11 cellular contexts compared by ENCODE assay signal in genomic region chr19:11587973-11588631, GRCh38. TPM values are rescaled to one million over a fixed set of nuclear protein-coding genes. Genes with fewer than 3 reads are reported as not detected.
DNase-seq lines count a peak whose midpoint lies in the region; ATAC-seq and FAIRE-seq lines count a peak whose summit lies in the region.
"Had no signal": no experiment of that assay in that cellular context is flagged by ENCODE, and none has a peak within 500 bp of the region (broad histone marks: within the 10 kb centered on the region; RNA-seq: fewer than 3 reads in every experiment).

No MANE protein-coding gene starts in this region.

- POLR2A ChIA-PET in activated CD8-positive, alpha-beta T cell treated with anti-CD3 and anti-CD28 coated beads, Interleukin-2, amount 10 ng/mL, durations not matched to agents 7 days and 5 days (lab: Charles Lee), result interaction anchor here (0.8 to 2.0 kb wide), 2 partner anchors 28 to 29 kb away, joined by 3 to 6 read pairs; partner anchors contain the start of gene ELOF1
- POLR2A ChIA-PET in naive thymus-derived CD8-positive, alpha-beta T cell (lab: Charles Lee), result interaction anchor here (0.5 to 1.1 kb wide), 5 partner anchors 10 to 561 kb away, joined by 3 to 6 read pairs (median 3); partner anchors contain the start of genes ACP5 and ELOF1
- POLR2A ChIA-PET in activated CD4-positive, alpha-beta T cell treated with anti-CD3 and anti-CD28 coated beads, Interleukin-2, amount 10 ng/mL, durations not matched to agents 7 days and 5 days (lab: Charles Lee), result interaction anchor here (0.5 kb wide), 1 partner anchor 1175 kb away, joined by 4 read pairs; no protein-coding TSS in a partner anchor

- FAIRE-seq in HTR-8/SVneo (lab: Jason Lieb, UNC), result no peak

- H3K9me3 ChIP-seq in CD4-positive, CD25-positive, alpha-beta regulatory T cell (ENCODE audit: control insufficient read depth in 2 of 2, low read length in 2 of 2), result no peaks in the 10 kb centered on the region

- peak in 1 of 3 donors; percentile 26 for DNase-seq in CD4-positive, CD25-positive, alpha-beta regulatory T cell
- DNase-seq in HTR-8/SVneo (ENCODE audit: insufficient read length, low spot score), result peak; percentile 32
- DNase-seq in activated CD8-positive, alpha-beta T cell treated with anti-CD3 and anti-CD28 coated beads, Interleukin-2, amount 10 ng/mL, durations not matched to agents 7 days and 5 days, result no peak
- DNase-seq in naive thymus-derived CD8-positive, alpha-beta T cell, result no peak
- no peak for DNase-seq in activated CD4-positive, alpha-beta T cell treated with anti-CD3 and anti-CD28 coated beads, Interleukin-2, amount 50 U/mL, for 48 hours
- no peak for DNase-seq in activated CD4-positive, alpha-beta T cell treated with anti-CD3 and anti-CD28 coated beads, Interleukin-2, amount 10 ng/mL, durations not matched to agents 7 days and 5 days

- H3K4me1 Mint-ChIP-seq in CD4-positive, CD25-positive, alpha-beta regulatory T cell, result peaks cover 0 to 4% (median 1%) of the 10 kb centered on the region in 4 donors
- H3K4me1 Mint-ChIP-seq in activated CD8-positive, alpha-beta T cell treated with anti-CD3 and anti-CD28 coated beads, Interleukin-2, amount 10 ng/mL, durations not matched to agents 7 days and 5 days (ENCODE audit: low read depth), result peaks cover 20% of the 10 kb centered on the region
- peaks cover 2 to 25% (median 8%) of the 10 kb centered on the region in 4 donors for H3K4me1 Mint-ChIP-seq in naive thymus-derived CD8-positive, alpha-beta T cell
- peaks cover 18% of the 10 kb centered on the region for H3K4me1 Mint-ChIP-seq in activated CD4-positive, alpha-beta T cell treated with anti-CD3 and anti-CD28 coated beads, Interleukin-2, amount 10 ng/mL, durations not matched to agents 7 days and 5 days
- H3K4me1 Mint-ChIP-seq: nephron progenitor cell had no signal

- peak overlapping the region in 2 of 3 donors; percentile 61 to 87 for H3K27ac Mint-ChIP-seq in CD4-positive, CD25-positive, alpha-beta regulatory T cell
- no peak overlapping the region for H3K27ac Mint-ChIP-seq in activated CD8-positive, alpha-beta T cell treated with anti-CD3 and anti-CD28 coated beads, Interleukin-2, amount 10 ng/mL, durations not matched to agents 7 days and 5 days
- H3K27ac Mint-ChIP-seq in naive thymus-derived CD8-positive, alpha-beta T cell, result peak overlapping the region in 6 of 10 donors; percentile 46 to 92 (median 78)
- no peak overlapping the region for H3K27ac Mint-ChIP-seq in activated CD4-positive, alpha-beta T cell treated with anti-CD3 and anti-CD28 coated beads, Interleukin-2, amount 10 ng/mL, durations not matched to agents 7 days and 5 days
- H3K27ac Mint-ChIP-seq: nephron progenitor cell, T-helper 17 cell had no signal

- H3K9me3 Mint-ChIP-seq in CD4-positive, CD25-positive, alpha-beta regulatory T cell, result no peaks in the 10 kb centered on the region
- H3K9me3 Mint-ChIP-seq in activated CD8-positive, alpha-beta T cell treated with anti-CD3 and anti-CD28 coated beads, Interleukin-2, amount 10 ng/mL, durations not matched to agents 7 days and 5 days (ENCODE audit: insufficient read depth), result no peaks in the 10 kb centered on the region
- H3K9me3 Mint-ChIP-seq in naive thymus-derived CD8-positive, alpha-beta T cell, result no peaks in the 10 kb centered on the region
- no peaks in the 10 kb centered on the region for H3K9me3 Mint-ChIP-seq in activated CD4-positive, alpha-beta T cell treated with anti-CD3 and anti-CD28 coated beads, Interleukin-2, amount 10 ng/mL, durations not matched to agents 7 days and 5 days
- H3K9me3 Mint-ChIP-seq: nephron progenitor cell had no signal

- H3K27me3 ChIP-seq in CD4-positive, CD25-positive, alpha-beta regulatory T cell (ENCODE audit: control insufficient read depth, insufficient read depth, low read length), result no peaks in the 10 kb centered on the region

- no peak overlapping the region for H3K4me3 ChIP-seq in CD4-positive, CD25-positive, alpha-beta regulatory T cell (ENCODE audit: low read depth, low read length)

- no peak overlapping the region for H3K27ac ChIP-seq in CD4-positive, CD25-positive, alpha-beta regulatory T cell (ENCODE audit: insufficient read depth, low read length, poor library complexity, severe bottlenecking)
- H3K27ac ChIP-seq: HL-60 had no signal

- H3K36me3 ChIP-seq in CD4-positive, CD25-positive, alpha-beta regulatory T cell (ENCODE audit: control insufficient read depth, insufficient read depth, low read length), result no peaks in the 10 kb centered on the region

- CTCF ChIA-PET in activated CD8-positive, alpha-beta T cell treated with anti-CD3 and anti-CD28 coated beads, Interleukin-2, amount 10 ng/mL, durations not matched to agents 7 days and 5 days (lab: Charles Lee), result interaction anchor here (0.5 to 15.1 kb wide), 10 partner anchors 10 to 213 kb away, joined by 3 to 187 read pairs (median 3); partner anchors contain the start of genes ELOF1 and PRKCSH
- CTCF ChIA-PET in activated CD4-positive, alpha-beta T cell treated with anti-CD3 and anti-CD28 coated beads, Interleukin-2, amount 10 ng/mL, durations not matched to agents 7 days and 5 days (lab: Charles Lee), result interaction anchor here (0.6 to 1.8 kb wide), 8 partner anchors 10 to 207 kb away, joined by 3 to 8 read pairs (median 4); partner anchors contain the start of gene ELOF1

- H3K4me3 Mint-ChIP-seq in CD4-positive, CD25-positive, alpha-beta regulatory T cell, result peak overlapping the region in 1 of 4 donors; percentile 52
- H3K4me3 Mint-ChIP-seq in activated CD8-positive, alpha-beta T cell treated with anti-CD3 and anti-CD28 coated beads, Interleukin-2, amount 10 ng/mL, durations not matched to agents 7 days and 5 days, result no peak overlapping the region
- H3K4me3 Mint-ChIP-seq in naive thymus-derived CD8-positive, alpha-beta T cell, result no peak overlapping the region
- H3K4me3 Mint-ChIP-seq in activated CD4-positive, alpha-beta T cell treated with anti-CD3 and anti-CD28 coated beads, Interleukin-2, amount 10 ng/mL, durations not matched to agents 7 days and 5 days, result no peak overlapping the region
- H3K4me3 Mint-ChIP-seq: nephron progenitor cell had no signal

- H3K27me3 Mint-ChIP-seq in CD4-positive, CD25-positive, alpha-beta regulatory T cell, result peaks cover 4% of the 10 kb centered on the region
- no peaks in the 10 kb centered on the region for H3K27me3 Mint-ChIP-seq in activated CD8-positive, alpha-beta T cell treated with anti-CD3 and anti-CD28 coated beads, Interleukin-2, amount 10 ng/mL, durations not matched to agents 7 days and 5 days (ENCODE audit: low read depth)
- no peaks in the 10 kb centered on the region for H3K27me3 Mint-ChIP-seq in naive thymus-derived CD8-positive, alpha-beta T cell
- no peaks in the 10 kb centered on the region for H3K27me3 Mint-ChIP-seq in activated CD4-positive, alpha-beta T cell treated with anti-CD3 and anti-CD28 coated beads, Interleukin-2, amount 10 ng/mL, durations not matched to agents 7 days and 5 days
- H3K27me3 Mint-ChIP-seq: T-helper 17 cell had no signal

- H3K4me1 ChIP-seq in CD4-positive, CD25-positive, alpha-beta regulatory T cell (ENCODE audit: control insufficient read depth, insufficient read depth, low read length, poor library complexity, severe bottlenecking), result no peaks in the 10 kb centered on the region

- ATAC-seq in CD4-positive, CD25-positive, alpha-beta regulatory T cell (ENCODE audit: low read depth in 2 of 2), result no peak
- ATAC-seq in activated CD8-positive, alpha-beta T cell treated with anti-CD3 and anti-CD28 coated beads, Interleukin-2, amount 10 ng/mL, durations not matched to agents 7 days and 5 days, result peak; percentile 32
- no peak for ATAC-seq in naive thymus-derived CD8-positive, alpha-beta T cell
- ATAC-seq in HG02973 (IDR thresholded peaks at IDR 0.05; ENCODE audit: unreplicated experiment) (no peak), GM21526 (IDR thresholded peaks at IDR 0.05; ENCODE audit: low FRiP score, unreplicated experiment) (no peak)

- no peaks in the 10 kb centered on the region for H3K36me3 Mint-ChIP-seq in CD4-positive, CD25-positive, alpha-beta regulatory T cell
- no peaks in the 10 kb centered on the region for H3K36me3 Mint-ChIP-seq in activated CD8-positive, alpha-beta T cell treated with anti-CD3 and anti-CD28 coated beads, Interleukin-2, amount 10 ng/mL, durations not matched to agents 7 days and 5 days (ENCODE audit: low read depth)
- H3K36me3 Mint-ChIP-seq in naive thymus-derived CD8-positive, alpha-beta T cell, result no peaks in the 10 kb centered on the region
- H3K36me3 Mint-ChIP-seq in activated CD4-positive, alpha-beta T cell treated with anti-CD3 and anti-CD28 coated beads, Interleukin-2, amount 10 ng/mL, durations not matched to agents 7 days and 5 days (ENCODE audit: low read depth), result no peaks in the 10 kb centered on the region

RNA-seq across cellular contexts. Expression of gene ZNF627, which starts 9.2 kb away (rescaled TPM):
- 6.4 TPM for total RNA-seq in CD4-positive, CD25-positive, alpha-beta regulatory T cell
- 10 to 100 TPM; 10.6 to 14.3 (median 10.9) TPM for polyA plus RNA-seq in CD4-positive, CD25-positive, alpha-beta regulatory T cell
- total RNA-seq in activated CD8-positive, alpha-beta T cell treated with anti-CD3 and anti-CD28 coated beads, Interleukin-2, amount 10 ng/mL, durations not matched to agents 7 days and 5 days, result 1 to 10 TPM; 3.7 to 4.8 TPM
- 10 to 100 TPM; 17.3 to 17.5 TPM for total RNA-seq in naive thymus-derived CD8-positive, alpha-beta T cell
- polyA plus RNA-seq in naive thymus-derived CD8-positive, alpha-beta T cell, result 10 to 100 TPM in 1 of 3 donors, 1 to 10 TPM in 2; 7.7 to 11.9 (median 7.9) TPM
- 1 to 10 TPM; 4.6 to 4.7 TPM for total RNA-seq in activated CD4-positive, alpha-beta T cell treated with anti-CD3 and anti-CD28 coated beads, Interleukin-2, amount 10 ng/mL, durations not matched to agents 7 days and 5 days

RNA-seq across cellular contexts. Expression of gene ACP5, which starts 10.7 kb away (rescaled TPM):
- 40.4 TPM for total RNA-seq in CD4-positive, CD25-positive, alpha-beta regulatory T cell
- 10 to 100 TPM; 21.6 to 33.5 (median 32.3) TPM for polyA plus RNA-seq in CD4-positive, CD25-positive, alpha-beta regulatory T cell
- 1 to 10 TPM; 9.8 to 9.9 TPM for total RNA-seq in activated CD8-positive, alpha-beta T cell treated with anti-CD3 and anti-CD28 coated beads, Interleukin-2, amount 10 ng/mL, durations not matched to agents 7 days and 5 days
- total RNA-seq in naive thymus-derived CD8-positive, alpha-beta T cell, result 10 to 100 TPM; 13.8 to 14.8 TPM
- polyA plus RNA-seq in naive thymus-derived CD8-positive, alpha-beta T cell, result 10 to 100 TPM in 2 of 3 donors, 1 to 10 TPM in 1; 8.4 to 14.2 (median 12.0) TPM
- total RNA-seq in activated CD4-positive, alpha-beta T cell treated with anti-CD3 and anti-CD28 coated beads, Interleukin-2, amount 10 ng/mL, durations not matched to agents 7 days and 5 days, result 10 to 100 TPM; 27.5 to 33.9 TPM

RNA-seq across cellular contexts. Expression of gene ELOF1, which starts 29.1 kb away (rescaled TPM):
- total RNA-seq in CD4-positive, CD25-positive, alpha-beta regulatory T cell, result 48.9 TPM
- polyA plus RNA-seq in CD4-positive, CD25-positive, alpha-beta regulatory T cell, result 100 to 1,000 TPM; 105 to 113 (median 108) TPM
- total RNA-seq in activated CD8-positive, alpha-beta T cell treated with anti-CD3 and anti-CD28 coated beads, Interleukin-2, amount 10 ng/mL, durations not matched to agents 7 days and 5 days, result 10 to 100 TPM; 47.9 to 52.8 TPM
- 10 to 100 TPM; 41.0 to 42.8 TPM for total RNA-seq in naive thymus-derived CD8-positive, alpha-beta T cell
- 10 to 100 TPM; 71.4 to 91.0 (median 90.6) TPM for polyA plus RNA-seq in naive thymus-derived CD8-positive, alpha-beta T cell
- 10 to 100 TPM; 52.2 to 53.9 TPM for total RNA-seq in activated CD4-positive, alpha-beta T cell treated with anti-CD3 and anti-CD28 coated beads, Interleukin-2, amount 10 ng/mL, durations not matched to agents 7 days and 5 days

RNA-seq across cellular contexts. Expression of gene CNN1, which starts 49.5 kb away (rescaled TPM):
- not detected for total RNA-seq in CD4-positive, CD25-positive, alpha-beta regulatory T cell
- polyA plus RNA-seq in CD4-positive, CD25-positive, alpha-beta regulatory T cell, result not detected
- total RNA-seq in activated CD8-positive, alpha-beta T cell treated with anti-CD3 and anti-CD28 coated beads, Interleukin-2, amount 10 ng/mL, durations not matched to agents 7 days and 5 days, result not detected
- not detected for total RNA-seq in naive thymus-derived CD8-positive, alpha-beta T cell
- not detected for polyA plus RNA-seq in naive thymus-derived CD8-positive, alpha-beta T cell
- total RNA-seq in activated CD4-positive, alpha-beta T cell treated with anti-CD3 and anti-CD28 coated beads, Interleukin-2, amount 10 ng/mL, durations not matched to agents 7 days and 5 days, result not detected

RNA-seq across cellular contexts. Expression of gene ECSIT, which starts 59.2 kb away (rescaled TPM):
- total RNA-seq in CD4-positive, CD25-positive, alpha-beta regulatory T cell, result 39.3 TPM
- polyA plus RNA-seq in CD4-positive, CD25-positive, alpha-beta regulatory T cell, result 10 to 100 TPM; 27.3 to 39.2 (median 36.1) TPM
- 10 to 100 TPM; 28.9 to 31.6 TPM for total RNA-seq in activated CD8-positive, alpha-beta T cell treated with anti-CD3 and anti-CD28 coated beads, Interleukin-2, amount 10 ng/mL, durations not matched to agents 7 days and 5 days
- 10 to 100 TPM; 47.1 to 50.8 TPM for total RNA-seq in naive thymus-derived CD8-positive, alpha-beta T cell
- polyA plus RNA-seq in naive thymus-derived CD8-positive, alpha-beta T cell, result 10 to 100 TPM; 34.3 to 40.1 (median 35.4) TPM
- 10 to 100 TPM; 21.6 to 28.8 TPM for total RNA-seq in activated CD4-positive, alpha-beta T cell treated with anti-CD3 and anti-CD28 coated beads, Interleukin-2, amount 10 ng/mL, durations not matched to agents 7 days and 5 days

Comparison
In these comparisons a context has a peak if more than half of its experiments do, and no peak if none do; other contexts are left out.
1. H3K27ac Mint-ChIP-seq: peak in CD4-positive, CD25-positive, alpha-beta regulatory T cell (2 of 3) and naive thymus-derived CD8-positive, alpha-beta T cell (6 of 10); none in activated CD8-positive, alpha-beta T cell treated with anti-CD3 and anti-CD28 coated beads, Interleukin-2, amount 10 ng/mL, durations not matched to agents 7 days and 5 days (single experiment) and activated CD4-positive, alpha-beta T cell treated with anti-CD3 and anti-CD28 coated beads, Interleukin-2, amount 10 ng/mL, durations not matched to agents 7 days and 5 days (single experiment).